Comparison of ENCODE assay signal across 13 cellular contexts in the genomic region with DNA sequence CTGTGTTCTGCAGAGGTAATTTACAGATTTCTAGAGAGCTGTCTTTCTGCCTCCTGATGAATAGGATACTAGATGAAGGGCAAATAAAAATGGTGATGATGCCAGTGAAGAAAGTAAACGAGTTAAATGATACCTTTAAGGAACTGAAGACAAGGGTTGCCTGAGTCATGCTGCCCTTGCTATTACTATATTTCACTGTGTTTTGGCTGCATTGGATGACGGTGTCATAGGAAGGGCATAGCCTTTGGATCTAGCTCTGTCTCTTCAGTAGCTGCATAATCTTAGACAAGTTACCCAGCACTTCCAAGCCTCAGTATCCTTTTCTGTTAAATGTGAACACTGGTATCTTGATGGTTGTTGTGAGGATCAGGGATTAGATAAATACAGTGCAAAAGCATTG.
"Had no signal": no experiment of that assay in that cellular context is flagged by ENCODE, and none has a peak within 500 bp of the region (broad histone marks: within the 10 kb centered on the region; RNA-seq: fewer than 3 reads in every experiment).

No MANE protein-coding gene starts in this region.

- H3K27ac ChIP-seq: neutrophil had no signal

- H3K4me3 ChIP-seq: smooth muscle cell had no signal

- ATAC-seq: esophagus mucosa; naive thymus-derived CD8-positive, alpha-beta T cell; right cardiac atrium had no signal

- H3K9me3 ChIP-seq: neutrophil had no signal

- DNase-seq: effector memory CD4-positive, alpha-beta T cell; hippocampal formation; kidney glomerular epithelial cell; mammary epithelial cell; naive thymus-derived CD8-positive, alpha-beta T cell; posterior cingulate gyrus; right cardiac atrium; stimulated activated CD4-positive, alpha-beta T cell treated with anti-CD3 and anti-CD28 coated beads, Interleukin-2, amount 100 ng/mL, for 48 hours; stimulated activated naive CD4-positive, alpha-beta T cell treated with Interleukin-2 at 50 U/mL for 16 hours; trophoblast cell had no signal

- H3K4me2 ChIP-seq: smooth muscle cell had no signal

- H3K36me3 ChIP-seq: neutrophil had no signal
